Comparison of ENCODE assay signal across 33 cellular contexts in the genomic region with DNA sequence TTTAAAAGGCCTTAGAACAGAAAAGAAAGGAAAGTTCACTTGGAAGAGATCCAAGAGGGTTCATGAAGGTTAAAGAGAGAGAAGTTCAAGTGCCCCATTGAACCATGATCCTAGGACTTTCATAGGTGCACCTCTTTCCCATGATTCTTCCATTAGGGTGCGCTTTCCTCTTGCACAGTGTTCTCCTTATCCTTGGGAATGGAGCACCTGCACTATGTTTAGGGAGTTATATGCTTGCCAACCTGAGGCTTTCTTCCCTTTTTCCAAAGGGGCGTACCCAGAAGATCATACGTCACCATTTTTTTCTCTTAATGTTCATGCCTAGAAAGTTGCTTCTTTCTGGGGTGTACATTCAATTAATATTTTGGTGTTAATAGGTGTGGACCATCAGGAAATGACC.
"Had no signal": no experiment of that assay in that cellular context is flagged by ENCODE, and none has a peak within 500 bp of the region (broad histone marks: within the 10 kb centered on the region; RNA-seq: fewer than 3 reads in every experiment).

No MANE protein-coding gene starts in this region.

- DNase-seq: activated effector memory CD4-positive, alpha-beta T cell treated with anti-CD3 and anti-CD28 coated beads, Interleukin-2, amount 50 U/mL, for 16 hours; activated effector memory CD4-positive, alpha-beta T cell treated with Interleukin-2 at 50 U/mL for 16 hours; activated gamma-delta T cell; activated gamma-delta T cell treated with Interleukin-2 at 50 U/mL for 16 hours; activated naive CD4-positive, alpha-beta T cell; activated naive CD4-positive, alpha-beta T cell treated with anti-CD3 and anti-CD28 coated beads for 36 hours; activated naive CD4-positive, alpha-beta T cell treated with anti-CD3 and anti-CD28 coated beads, Interleukin-2, amount 10 ng/mL, durations not matched to agents 7 days and 5 days; activated naive CD4-positive, alpha-beta T cell treated with anti-CD3 and anti-CD28 coated beads, Interleukin-2, amount 50 U/mL, for 16 hours; activated naive CD4-positive, alpha-beta T cell treated with Interleukin-2 at 50 U/mL for 16 hours; activated naive CD8-positive, alpha-beta T cell treated with anti-CD3 and anti-CD28 coated beads for 36 hours; activated naive CD8-positive, alpha-beta T cell treated with anti-CD3 and anti-CD28 coated beads, Interleukin-2, amount 10 ng/mL, durations not matched to agents 7 days and 5 days; activated naive CD8-positive, alpha-beta T cell treated with anti-CD3 and anti-CD28 coated beads, Interleukin-2, amount 50 U/mL, for 24 hours; activated T-cell treated with anti-CD3 and anti-CD28 coated beads, Interleukin-2, amount 50 U/mL, for 1 hour; activated T-cell treated with anti-CD3 and anti-CD28 coated beads, Interleukin-2, amount 50 U/mL, for 24 hours; activated T-cell treated with anti-CD3 and anti-CD28 coated beads, Interleukin-2, amount 50 U/mL, for 4 hours; activated T-cell treated with anti-CD3 and anti-CD28 coated beads, Interleukin-2, amount 50 U/mL, for 48 hours; activated T-cell treated with anti-CD3 and anti-CD28 coated beads, Interleukin-2, amount 50 U/mL, for 72 hours; adrenal gland; amniotic stem cell; amygdala; anterior cingulate cortex; aorta; brain microvascular endothelial cell; caudate nucleus; central memory CD4-positive, alpha-beta T cell; cerebellar nuclear complex had no signal

- H3K4me3 ChIP-seq: adrenal gland, ascending aorta, breast epithelium, cardiac muscle cell had no signal

- ATAC-seq: activated naive CD4-positive, alpha-beta T cell treated with anti-CD3 and anti-CD28 coated beads, Interleukin-2, amount 50 U/mL, for 72 hours; activated naive CD8-positive, alpha-beta T cell treated with anti-CD3 and anti-CD28 coated beads, Interleukin-2, amount 50 U/mL, for 24 hours; activated T-cell treated with anti-CD3 and anti-CD28 coated beads, Interleukin-2, amount 50 U/mL, for 4 hours; activated T-cell treated with anti-CD3 and anti-CD28 coated beads, Interleukin-2, amount 50 U/mL, for 72 hours; activated T-helper 17 cell treated with anti-CD3 and anti-CD28 coated beads, Interleukin-2, amount 50 U/mL, for 72 hours had no signal

- H3K27me3 ChIP-seq: adrenal gland, ascending aorta, brain microvascular endothelial cell, breast epithelium, cardiac muscle cell had no signal

- H3K4me1 ChIP-seq: adrenal gland, ascending aorta, breast epithelium had no signal

- H3K9me3 ChIP-seq: adrenal gland, ascending aorta, breast epithelium had no signal

- H3K36me3 ChIP-seq: adrenal gland, ascending aorta, brain microvascular endothelial cell, breast epithelium, cardiac muscle cell had no signal

- H3K27ac ChIP-seq: adrenal gland, ascending aorta, brain microvascular endothelial cell, breast epithelium, cardiac muscle cell had no signal

- FAIRE-seq: astrocyte, bronchial epithelial cell had no signal
